14 cellular contexts compared by ENCODE assay signal in the genomic region with DNA sequence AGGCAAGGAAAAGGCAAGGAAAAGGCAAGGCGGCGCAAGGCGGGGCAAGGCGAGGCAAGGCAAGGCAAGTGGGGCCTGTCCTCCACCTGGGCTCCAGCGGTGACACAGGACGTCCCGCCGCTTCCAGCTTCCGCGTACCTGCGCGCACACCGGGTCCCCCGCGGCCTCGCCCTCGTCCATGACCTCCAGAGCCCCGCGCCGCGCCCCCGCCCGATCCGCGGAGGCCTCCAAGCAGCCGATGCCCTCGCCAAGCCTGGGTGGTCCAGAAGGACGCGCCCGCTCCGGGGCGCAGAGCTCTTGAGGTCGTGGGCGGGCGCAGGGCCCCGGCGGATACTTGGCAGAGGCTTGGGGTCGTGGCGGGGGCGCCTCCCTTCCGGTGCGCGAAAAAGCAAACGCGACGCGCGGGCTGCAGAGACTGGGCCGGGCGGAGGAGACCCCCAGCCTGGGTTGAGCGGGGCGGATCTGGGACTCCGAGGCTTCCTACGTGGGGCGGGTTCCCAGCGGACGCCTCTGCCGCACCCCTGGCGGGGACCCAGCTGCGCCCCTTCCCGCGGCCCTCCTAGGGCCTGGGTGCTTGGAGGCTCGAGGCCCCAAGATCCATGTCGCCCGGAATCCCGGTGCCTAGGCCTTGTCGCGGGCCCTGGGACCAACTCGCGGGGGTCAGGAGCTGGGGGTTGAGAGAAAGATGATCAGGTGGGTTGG.
DNase-seq lines count a peak whose midpoint lies in the region; ATAC-seq and TF ChIP-seq lines count a peak whose summit lies in the region.
"Had no signal": no experiment of that assay in that cellular context is flagged by ENCODE, and none has a peak within 500 bp of the region (broad histone marks: within the 10 kb centered on the region; RNA-seq: fewer than 3 reads in every experiment).

No MANE protein-coding gene starts in this region.

- H3K4me1 ChIP-seq in heart left ventricle: peaks cover 3 to 16% (median 12%) of the 10 kb centered on the region in 12 donors
- peaks cover 3 to 18% of the 10 kb centered on the region in 2 donors for H3K4me1 ChIP-seq in thyroid gland

- no peak for DNase-seq in astrocyte of the cerebellum (ENCODE audit: low read depth)
- DNase-seq in heart left ventricle: no peak
- DNase-seq in omental fat pad (ENCODE audit: low spot score): no peak
- DNase-seq in thyroid gland: peak; percentile 13 to 18
- DNase-seq in islet precursor cell: no peak
- DNase-seq in activated effector memory CD4-positive, alpha-beta T cell treated with anti-CD3 and anti-CD28 coated beads, Interleukin-2, amount 50 U/mL, for 16 hours: no peak
- no peak for DNase-seq in superior temporal gyrus (ENCODE audit: extremely low spot score)
- DNase-seq: activated T-cell treated with anti-CD3 and anti-CD28 coated beads, Interleukin-2, amount 50 U/mL, for 48 hours; CD4-positive, CD25-positive, alpha-beta regulatory T cell; NCI-H69; stimulated activated CD4-positive, alpha-beta T cell treated with anti-CD3 and anti-CD28 coated beads, Interleukin-2, amount 100 ng/mL, for 24 hours had no signal

- ATAC-seq in heart left ventricle (peak in 2 of 4 donors; percentile 24 to 28), omental fat pad (ENCODE audit: low FRiP score) (peak; percentile 19), GM19351 (IDR thresholded peaks at IDR 0.05; ENCODE audit: unreplicated experiment) (no peak)

- no peak for TF ChIP-seq CTCF in astrocyte of the cerebellum (IDR thresholded peaks at IDR 0.05; ENCODE audit: low read depth, low read length, missing control alignments)
- no peak for TF ChIP-seq CTCF in heart left ventricle (IDR thresholded peaks at IDR 0.05)
- TF ChIP-seq CTCF in omental fat pad (IDR thresholded peaks at IDR 0.05): no peak
- no peak for TF ChIP-seq CTCF in thyroid gland (IDR thresholded peaks at IDR 0.05)

- 4 to 11% (median 5%) methylated on average over 32 to 70 of the region's 70 CpGs for WGBS in heart left ventricle, 4 donors
- WGBS in thyroid gland, 2 donors: 5 to 14% methylated on average over 22 to 41 of the region's 70 CpGs

- in situ Hi-C loops in astrocyte of the cerebellum (cut with HindIII; ENCODE audit: low sequenced_read_pairs): no loop called here

- H3K27ac ChIP-seq in heart left ventricle (no peak overlapping the region), thyroid gland (no peak overlapping the region)
- H3K27ac ChIP-seq: cardiac muscle cell, SK-N-MC had no signal

- TF ChIP-seq POLR2A in heart left ventricle (IDR thresholded peaks at IDR 0.05) (no peak), thyroid gland (IDR thresholded peaks at IDR 0.05) (no peak)

- peaks cover 29 to 67% (median 51%) of the 10 kb centered on the region in 9 donors for H3K27me3 ChIP-seq in heart left ventricle
- no peaks in the 10 kb centered on the region for H3K27me3 ChIP-seq in thyroid gland

- H3K36me3 ChIP-seq in heart left ventricle: no peaks in the 10 kb centered on the region
- no peaks in the 10 kb centered on the region for H3K36me3 ChIP-seq in thyroid gland
- H3K36me3 ChIP-seq: cardiac muscle cell had no signal

- H3K9me3 ChIP-seq in heart left ventricle (peaks cover 0 to 3% (median 0%) of the 10 kb centered on the region in 12 donors), thyroid gland (no peaks in the 10 kb centered on the region)

- intact Hi-C loops in heart left ventricle (cut with DNase I): no loop called here
- intact Hi-C loops in thyroid gland (cut with DNase I): no loop called here

- H3K4me3 ChIP-seq in astrocyte of the cerebellum (ENCODE audit: low read depth, low read length) (peak overlapping the region; percentile 32), heart left ventricle (peak overlapping the region in 11 of 12 donors; percentile 14 to 55 (median 42)), thyroid gland (replicated peaks in 1 of 3) (peak overlapping the region in 1 of 3 donors; percentile 25)
- H3K4me3 ChIP-seq: cardiac muscle cell, SK-N-MC had no signal

Comparison
In these comparisons a context has a peak if more than half of its experiments do, and no peak if none do; other contexts are left out.
1. DNase-seq: peak in thyroid gland (2 of 2); none in astrocyte of the cerebellum (single experiment), heart left ventricle (0 of 5), omental fat pad (single experiment), islet precursor cell (single experiment), activated effector memory CD4-positive, alpha-beta T cell treated with anti-CD3 and anti-CD28 coated beads, Interleukin-2, amount 50 U/mL, for 16 hours (single experiment) and superior temporal gyrus (single experiment).